In the genomic region with DNA sequence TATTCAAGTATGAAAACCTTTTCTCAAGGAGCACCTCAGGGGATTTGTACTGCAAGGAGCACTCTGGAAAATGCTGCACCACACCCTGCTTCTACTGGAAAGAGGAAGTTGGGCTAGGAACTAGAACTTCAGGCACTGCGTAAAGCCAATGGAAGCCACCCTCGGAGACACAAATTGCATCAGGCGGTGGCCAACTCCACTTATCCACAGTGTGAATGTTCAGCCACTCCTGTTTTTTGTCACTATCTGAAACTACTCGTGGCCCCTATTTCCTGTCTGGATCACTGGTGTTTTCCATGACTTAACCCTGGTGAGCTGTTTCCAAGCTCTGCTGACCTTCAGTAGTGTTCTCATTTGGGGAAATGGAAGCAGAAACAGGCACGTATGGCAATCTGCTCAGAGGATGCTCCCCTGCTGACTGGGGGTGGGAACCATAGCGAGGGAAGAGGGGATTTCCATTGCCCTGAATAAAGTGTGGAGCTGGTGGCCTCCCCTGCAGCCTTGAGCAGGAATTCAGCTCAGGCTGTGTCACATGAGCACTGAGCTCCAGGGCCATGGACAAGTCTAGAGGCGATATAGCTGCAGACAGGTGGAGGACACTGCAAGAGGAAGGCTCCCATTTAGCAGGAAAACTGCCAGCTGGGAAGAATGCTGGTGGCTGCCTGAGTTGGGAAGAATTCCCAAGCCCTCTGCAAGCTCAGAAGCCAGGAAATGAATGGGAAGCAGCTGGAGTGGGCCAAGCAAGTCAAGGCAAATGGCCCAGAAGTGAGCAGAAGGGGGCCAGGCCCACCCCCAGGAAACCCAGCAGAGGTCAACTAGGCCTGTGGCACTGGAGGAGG, we compare ENCODE assay signal across 1 cellular context.
TF ChIP-seq lines count a peak whose summit lies in the region.

No MANE protein-coding gene starts in this region.

TF ChIP-seq in K562, 482 proteins besides CTCF, POLR2A, EP300 and RAD21 (continued from another document and continues in another):
- TF ChIP-seq, protein P1, sequence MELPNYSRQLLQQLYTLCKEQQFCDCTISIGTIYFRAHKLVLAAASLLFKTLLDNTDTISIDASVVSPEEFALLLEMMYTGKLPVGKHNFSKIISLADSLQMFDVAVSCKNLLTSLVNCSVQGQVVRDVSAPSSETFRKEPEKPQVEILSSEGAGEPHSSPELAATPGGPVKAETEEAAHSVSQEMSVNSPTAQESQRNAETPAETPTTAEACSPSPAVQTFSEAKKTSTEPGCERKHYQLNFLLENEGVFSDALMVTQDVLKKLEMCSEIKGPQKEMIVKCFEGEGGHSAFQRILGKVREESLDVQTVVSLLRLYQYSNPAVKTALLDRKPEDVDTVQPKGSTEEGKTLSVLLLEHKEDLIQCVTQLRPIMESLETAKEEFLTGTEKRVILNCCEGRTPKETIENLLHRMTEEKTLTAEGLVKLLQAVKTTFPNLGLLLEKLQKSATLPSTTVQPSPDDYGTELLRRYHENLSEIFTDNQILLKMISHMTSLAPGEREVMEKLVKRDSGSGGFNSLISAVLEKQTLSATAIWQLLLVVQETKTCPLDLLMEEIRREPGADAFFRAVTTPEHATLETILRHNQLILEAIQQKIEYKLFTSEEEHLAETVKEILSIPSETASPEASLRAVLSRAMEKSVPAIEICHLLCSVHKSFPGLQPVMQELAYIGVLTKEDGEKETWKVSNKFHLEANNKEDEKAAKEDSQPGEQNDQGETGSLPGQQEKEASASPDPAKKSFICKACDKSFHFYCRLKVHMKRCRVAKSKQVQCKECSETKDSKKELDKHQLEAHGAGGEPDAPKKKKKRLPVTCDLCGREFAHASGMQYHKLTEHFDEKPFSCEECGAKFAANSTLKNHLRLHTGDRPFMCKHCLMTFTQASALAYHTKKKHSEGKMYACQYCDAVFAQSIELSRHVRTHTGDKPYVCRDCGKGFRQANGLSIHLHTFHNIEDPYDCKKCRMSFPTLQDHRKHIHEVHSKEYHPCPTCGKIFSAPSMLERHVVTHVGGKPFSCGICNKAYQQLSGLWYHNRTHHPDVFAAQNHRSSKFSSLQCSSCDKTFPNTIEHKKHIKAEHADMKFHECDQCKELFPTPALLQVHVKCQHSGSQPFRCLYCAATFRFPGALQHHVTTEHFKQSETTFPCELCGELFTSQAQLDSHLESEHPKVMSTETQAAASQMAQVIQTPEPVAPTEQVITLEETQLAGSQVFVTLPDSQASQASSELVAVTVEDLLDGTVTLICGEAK (IDR thresholded peaks at IDR 0.05): no peak
- TF ChIP-seq, protein P1 (CRISPR knock-in tag; IDR thresholded peaks at IDR 0.05): no peak
- TF ChIP-seq FOXJ2 (tag; IDR thresholded peaks at IDR 0.05): no peak
- no peak for TF ChIP-seq ZNF592 (IDR thresholded peaks at IDR 0.05)
- no peak for TF ChIP-seq BRF1 (IDR thresholded peaks at IDR 0.05; ENCODE audit: borderline replicate concordance, extremely low read depth, insufficient read length)
- peak; percentile 93 for TF ChIP-seq ZNF263 (CRISPR knock-in tag; IDR thresholded peaks at IDR 0.05; ENCODE audit: borderline replicate concordance)
- TF ChIP-seq, protein P2, sequence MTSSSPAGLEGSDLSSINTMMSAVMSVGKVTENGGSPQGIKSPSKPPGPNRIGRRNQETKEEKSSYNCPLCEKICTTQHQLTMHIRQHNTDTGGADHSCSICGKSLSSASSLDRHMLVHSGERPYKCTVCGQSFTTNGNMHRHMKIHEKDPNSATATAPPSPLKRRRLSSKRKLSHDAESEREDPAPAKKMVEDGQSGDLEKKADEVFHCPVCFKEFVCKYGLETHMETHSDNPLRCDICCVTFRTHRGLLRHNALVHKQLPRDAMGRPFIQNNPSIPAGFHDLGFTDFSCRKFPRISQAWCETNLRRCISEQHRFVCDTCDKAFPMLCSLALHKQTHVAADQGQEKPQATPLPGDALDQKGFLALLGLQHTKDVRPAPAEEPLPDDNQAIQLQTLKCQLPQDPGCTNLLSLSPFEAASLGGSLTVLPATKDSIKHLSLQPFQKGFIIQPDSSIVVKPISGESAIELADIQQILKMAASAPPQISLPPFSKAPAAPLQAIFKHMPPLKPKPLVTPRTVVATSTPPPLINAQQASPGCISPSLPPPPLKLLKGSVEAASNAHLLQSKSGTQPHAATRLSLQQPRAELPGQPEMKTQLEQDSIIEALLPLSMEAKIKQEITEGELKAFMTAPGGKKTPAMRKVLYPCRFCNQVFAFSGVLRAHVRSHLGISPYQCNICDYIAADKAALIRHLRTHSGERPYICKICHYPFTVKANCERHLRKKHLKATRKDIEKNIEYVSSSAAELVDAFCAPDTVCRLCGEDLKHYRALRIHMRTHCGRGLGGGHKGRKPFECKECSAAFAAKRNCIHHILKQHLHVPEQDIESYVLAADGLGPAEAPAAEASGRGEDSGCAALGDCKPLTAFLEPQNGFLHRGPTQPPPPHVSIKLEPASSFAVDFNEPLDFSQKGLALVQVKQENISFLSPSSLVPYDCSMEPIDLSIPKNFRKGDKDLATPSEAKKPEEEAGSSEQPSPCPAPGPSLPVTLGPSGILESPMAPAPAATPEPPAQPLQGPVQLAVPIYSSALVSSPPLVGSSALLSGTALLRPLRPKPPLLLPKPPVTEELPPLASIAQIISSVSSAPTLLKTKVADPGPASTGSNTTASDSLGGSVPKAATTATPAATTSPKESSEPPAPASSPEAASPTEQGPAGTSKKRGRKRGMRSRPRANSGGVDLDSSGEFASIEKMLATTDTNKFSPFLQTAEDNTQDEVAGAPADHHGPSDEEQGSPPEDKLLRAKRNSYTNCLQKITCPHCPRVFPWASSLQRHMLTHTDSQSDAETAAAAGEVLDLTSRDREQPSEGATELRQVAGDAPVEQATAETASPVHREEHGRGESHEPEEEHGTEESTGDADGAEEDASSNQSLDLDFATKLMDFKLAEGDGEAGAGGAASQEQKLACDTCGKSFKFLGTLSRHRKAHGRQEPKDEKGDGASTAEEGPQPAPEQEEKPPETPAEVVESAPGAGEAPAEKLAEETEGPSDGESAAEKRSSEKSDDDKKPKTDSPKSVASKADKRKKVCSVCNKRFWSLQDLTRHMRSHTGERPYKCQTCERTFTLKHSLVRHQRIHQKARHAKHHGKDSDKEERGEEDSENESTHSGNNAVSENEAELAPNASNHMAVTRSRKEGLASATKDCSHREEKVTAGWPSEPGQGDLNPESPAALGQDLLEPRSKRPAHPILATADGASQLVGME (CRISPR knock-in tag; IDR thresholded peaks at IDR 0.05): no peak
- TF ChIP-seq FOS (IDR thresholded peaks at IDR 0.05; ENCODE audit: extremely low read depth, insufficient read length): no peak
- TF ChIP-seq KDM4B (IDR thresholded peaks at IDR 0.05; ENCODE audit: borderline replicate concordance in 2 of 2, low read depth in 1 of 2): no peak
- no peak for TF ChIP-seq DPF2 (IDR thresholded peaks at IDR 0.05)
- TF ChIP-seq, protein P3, sequence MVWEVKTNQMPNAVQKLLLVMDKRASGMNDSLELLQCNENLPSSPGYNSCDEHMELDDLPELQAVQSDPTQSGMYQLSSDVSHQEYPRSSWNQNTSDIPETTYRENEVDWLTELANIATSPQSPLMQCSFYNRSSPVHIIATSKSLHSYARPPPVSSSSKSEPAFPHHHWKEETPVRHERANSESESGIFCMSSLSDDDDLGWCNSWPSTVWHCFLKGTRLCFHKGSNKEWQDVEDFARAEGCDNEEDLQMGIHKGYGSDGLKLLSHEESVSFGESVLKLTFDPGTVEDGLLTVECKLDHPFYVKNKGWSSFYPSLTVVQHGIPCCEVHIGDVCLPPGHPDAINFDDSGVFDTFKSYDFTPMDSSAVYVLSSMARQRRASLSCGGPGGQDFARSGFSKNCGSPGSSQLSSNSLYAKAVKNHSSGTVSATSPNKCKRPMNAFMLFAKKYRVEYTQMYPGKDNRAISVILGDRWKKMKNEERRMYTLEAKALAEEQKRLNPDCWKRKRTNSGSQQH (CRISPR knock-in tag; IDR thresholded peaks at IDR 0.05): no peak
- no peak for TF ChIP-seq KLF10 (CRISPR knock-in tag; IDR thresholded peaks at IDR 0.05)
- TF ChIP-seq, protein P4, sequence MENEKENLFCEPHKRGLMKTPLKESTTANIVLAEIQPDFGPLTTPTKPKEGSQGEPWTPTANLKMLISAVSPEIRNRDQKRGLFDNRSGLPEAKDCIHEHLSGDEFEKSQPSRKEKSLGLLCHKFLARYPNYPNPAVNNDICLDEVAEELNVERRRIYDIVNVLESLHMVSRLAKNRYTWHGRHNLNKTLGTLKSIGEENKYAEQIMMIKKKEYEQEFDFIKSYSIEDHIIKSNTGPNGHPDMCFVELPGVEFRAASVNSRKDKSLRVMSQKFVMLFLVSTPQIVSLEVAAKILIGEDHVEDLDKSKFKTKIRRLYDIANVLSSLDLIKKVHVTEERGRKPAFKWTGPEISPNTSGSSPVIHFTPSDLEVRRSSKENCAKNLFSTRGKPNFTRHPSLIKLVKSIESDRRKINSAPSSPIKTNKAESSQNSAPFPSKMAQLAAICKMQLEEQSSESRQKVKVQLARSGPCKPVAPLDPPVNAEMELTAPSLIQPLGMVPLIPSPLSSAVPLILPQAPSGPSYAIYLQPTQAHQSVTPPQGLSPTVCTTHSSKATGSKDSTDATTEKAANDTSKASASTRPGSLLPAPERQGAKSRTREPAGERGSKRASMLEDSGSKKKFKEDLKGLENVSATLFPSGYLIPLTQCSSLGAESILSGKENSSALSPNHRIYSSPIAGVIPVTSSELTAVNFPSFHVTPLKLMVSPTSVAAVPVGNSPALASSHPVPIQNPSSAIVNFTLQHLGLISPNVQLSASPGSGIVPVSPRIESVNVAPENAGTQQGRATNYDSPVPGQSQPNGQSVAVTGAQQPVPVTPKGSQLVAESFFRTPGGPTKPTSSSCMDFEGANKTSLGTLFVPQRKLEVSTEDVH (IDR thresholded peaks at IDR 0.05; ENCODE audit: low read depth, partially characterized antibody): no peak
- no peak for TF ChIP-seq ZNF224 (CRISPR knock-in tag; IDR thresholded peaks at IDR 0.05)
- TF ChIP-seq SUPT5H (IDR thresholded peaks at IDR 0.05): no peak
- TF ChIP-seq MCM2 (IDR thresholded peaks at IDR 0.05; ENCODE audit: low read depth): no peak
- TF ChIP-seq BHLHE40 (IDR thresholded peaks at IDR 0.05; ENCODE audit: low read length): no peak
- TF ChIP-seq MEF2D (tag; conservative IDR thresholded peaks at IDR 0.05; ENCODE audit: low read depth): peak; percentile 44; the same call in 1 of the 2 replicates
- no peak for TF ChIP-seq JUND (IDR thresholded peaks at IDR 0.05; ENCODE audit: borderline replicate concordance, low read depth, low read length)
- TF ChIP-seq JUND (tag; IDR thresholded peaks at IDR 0.05; ENCODE audit: borderline replicate concordance, low read depth, low read length): peak; percentile 29; the same call in 1 of the 3 replicates
- no peak for TF ChIP-seq ZC3H11A (IDR thresholded peaks at IDR 0.05; ENCODE audit: low read depth, low read length)
- TF ChIP-seq CBX3 (IDR thresholded peaks at IDR 0.05; ENCODE audit: borderline replicate concordance in 1 of 2, low read length in 2 of 2): no peak
- TF ChIP-seq ZNF75A (CRISPR knock-in tag; IDR thresholded peaks at IDR 0.05): no peak
- no peak; the same call in 1 of the 2 replicates for TF ChIP-seq TFAP4 (CRISPR knock-in tag; IDR thresholded peaks at IDR 0.05; ENCODE audit: borderline replicate concordance)
- TF ChIP-seq SRSF7 (optimal IDR thresholded peaks at IDR 0.05; ENCODE audit: low read depth, low read length): no peak
- TF ChIP-seq PML (IDR thresholded peaks at IDR 0.05; ENCODE audit: low read length): no peak
- no peak for TF ChIP-seq NCOA6 (IDR thresholded peaks at IDR 0.05)
